9 cellular contexts compared by ENCODE assay signal in genomic region chr7:130814753-130815152, GRCh38.
DNase-seq lines count a peak whose midpoint lies in the region; ATAC-seq, FAIRE-seq and TF ChIP-seq lines count a peak whose summit lies in the region.
"Had no signal": no experiment of that assay in that cellular context is flagged by ENCODE, and none has a peak within 500 bp of the region (broad histone marks: within the 10 kb centered on the region; RNA-seq: fewer than 3 reads in every experiment).

No MANE protein-coding gene starts in this region.

- no peak overlapping the region for H2BK12ac ChIP-seq in H1 (ENCODE audit: low read depth, low read length)

- no peak overlapping the region for H2BK20ac ChIP-seq in H1 (ENCODE audit: low read length)

- H4K20me1 ChIP-seq in H1 (replicated peaks in 1 of 2; ENCODE audit: control insufficient read depth in 1 of 2, insufficient read depth in 2 of 2, low read length in 2 of 2) (no peaks in the 10 kb centered on the region), smooth muscle cell (ENCODE audit: low read depth) (no peaks in the 10 kb centered on the region)

- no peak overlapping the region for H2BK5ac ChIP-seq in H1 (ENCODE audit: low read depth, low read length)

- TF ChIP-seq CTCF in NB4 (IDR thresholded peaks at IDR 0.05; ENCODE audit: low read depth, low read length) (peak; percentile 47), H1 (IDR thresholded peaks at IDR 0.05; ENCODE audit: control extremely low read depth in 1 of 3, insufficient read depth in 1 of 3, low read depth in 1 of 3, low read length in 3 of 3) (peak in 2 of 3 experiments; percentile 23 to 54; a peak in 2 of 4 replicates), smooth muscle cell (IDR thresholded peaks at IDR 0.05; ENCODE audit: borderline replicate concordance, insufficient read depth, poor library complexity, severe bottlenecking) (peak; percentile 39)

- no peak overlapping the region for H2BK120ac ChIP-seq in H1 (replicated peaks; ENCODE audit: low read depth, low read length)

- H3K27me3 ChIP-seq in H1 (replicated peaks in 1 of 4; ENCODE audit: control insufficient read depth in 3 of 4, extremely low read depth in 1 of 4, insufficient read depth in 3 of 4, low read length in 3 of 4) = no peaks in the 10 kb centered on the region
- no peaks in the 10 kb centered on the region for H3K27me3 ChIP-seq in smooth muscle cell (ENCODE audit: low read depth)

- DNase-seq in SHP77 (lab: John Stamatoyannopoulos, UW) (peak; percentile 9 to 30), SHP77 treated with DMSO at 0.1 percent for 48 hours (lab: John Stamatoyannopoulos, UW) (no peak), NB4 (ENCODE audit: low read depth) (peak; percentile 46), H1 (ENCODE audit: low read depth in 1 of 2, low spot score in 2 of 2) (no peak), smooth muscle cell (lab: John Stamatoyannopoulos, UW; ENCODE audit: unreplicated experiment) (no peak), NCI-H510A treated with DMSO at 0.1 percent for 48 hours (lab: John Stamatoyannopoulos, UW) (no peak)
- DNase-seq: DMS153 had no signal

- no peak overlapping the region for H3K27ac ChIP-seq in H1 (ENCODE audit: low read depth, low read length)
- no peak overlapping the region for H3K27ac ChIP-seq in smooth muscle cell (ENCODE audit: low read depth)

- TF ChIP-seq POLR2A in NB4 (IDR thresholded peaks at IDR 0.05; ENCODE audit: extremely low read depth, insufficient read length) (no peak), H1 (IDR thresholded peaks at IDR 0.05; ENCODE audit: control extremely low read depth in 1 of 2, low read depth in 2 of 2, low read length in 2 of 2) (no peak)

- no peak overlapping the region for H2AFZ ChIP-seq in H1 (ENCODE audit: low read length)
- no peak overlapping the region for H2AFZ ChIP-seq in smooth muscle cell (ENCODE audit: low read depth)

- H3K4me1 ChIP-seq in H1 (replicated peaks in 1 of 4; ENCODE audit: control insufficient read depth in 3 of 4, insufficient read depth in 4 of 4, low read length in 3 of 4) (no peaks in the 10 kb centered on the region), smooth muscle cell (ENCODE audit: low read depth) (no peaks in the 10 kb centered on the region)

- H3F3A ChIP-seq in smooth muscle cell (ENCODE audit: low read depth) = no peaks in the 10 kb centered on the region

- peak in 1 of 2 experiments; percentile 43; a peak in 3 of 4 replicates for TF ChIP-seq RAD21 in H1 (IDR thresholded peaks at IDR 0.05 in 1 of 2, conservative IDR thresholded peaks at IDR 0.05 in 1 of 2; ENCODE audit: low read depth in 2 of 2, low read length in 2 of 2)

- H3K36me3 ChIP-seq in H1 (ENCODE audit: control insufficient read depth in 2 of 4, insufficient read depth in 4 of 4, low read length in 3 of 4) = no peaks in the 10 kb centered on the region
- no peaks in the 10 kb centered on the region for H3K36me3 ChIP-seq in smooth muscle cell (ENCODE audit: low read depth)

- no peak overlapping the region for H3K18ac ChIP-seq in H1 (ENCODE audit: extremely low read depth, low read length)

- H3K9me3 ChIP-seq in H1 (ENCODE audit: insufficient read depth in 2 of 2, low read depth in 1 of 2, low read length in 1 of 2) = no peaks in the 10 kb centered on the region
- H3K9me3 ChIP-seq in smooth muscle cell (replicated peaks; ENCODE audit: low read depth) = no peaks in the 10 kb centered on the region

- no peak for TF ChIP-seq EP300 in H1 (IDR thresholded peaks at IDR 0.05; ENCODE audit: borderline replicate concordance in 1 of 2, low read depth in 2 of 2, low read length in 2 of 2)

- H4K91ac ChIP-seq in H1 (replicated peaks; ENCODE audit: insufficient read length, low read length) = no peak overlapping the region

- H3K4ac ChIP-seq in H1 (replicated peaks; ENCODE audit: insufficient read length, low read depth, low read length) = no peak overlapping the region

- CTCF ChIA-PET in H1 (lab: Charles Lee; ENCODE audit: partially characterized antibody) = interaction anchor here (0.6 to 2.2 kb wide), 6 partner anchors 11 to 666 kb away, joined by 3 to 5 read pairs (median 4); no protein-coding TSS in a partner anchor

- no peak overlapping the region for H2BK15ac ChIP-seq in H1 (ENCODE audit: low read length)

- no peak overlapping the region for H3K23ac ChIP-seq in H1 (ENCODE audit: insufficient read length)

- no peaks in the 10 kb centered on the region for H3K23me2 ChIP-seq in H1 (ENCODE audit: low read depth, low read length)

- ATAC-seq in HG03439 (IDR thresholded peaks at IDR 0.05; ENCODE audit: unreplicated experiment) (no peak), HG03139 (IDR thresholded peaks at IDR 0.05; ENCODE audit: unreplicated experiment) (no peak)

- POLR2A ChIA-PET in H1 (lab: Charles Lee; ENCODE audit: partially characterized antibody) = no interaction called here

- H3K79me1 ChIP-seq in H1 (ENCODE audit: low read depth, low read length) = no peaks in the 10 kb centered on the region

- peak; percentile 70 for FAIRE-seq in H1 (lab: Jason Lieb, UNC)

- no peak overlapping the region for H2AK5ac ChIP-seq in H1 (ENCODE audit: low read depth, low read length)

- no peak overlapping the region for H3K4me3 ChIP-seq in NB4 (ENCODE audit: low read depth, low read length)
- H3K4me3 ChIP-seq in H1 (ENCODE audit: extremely low read depth in 1 of 4, insufficient read depth in 2 of 4, low read depth in 3 of 4, low read length in 4 of 4) = no peak overlapping the region
- H3K4me3 ChIP-seq in smooth muscle cell = no peak overlapping the region

- H3K9ac ChIP-seq in H1 (replicated peaks in 1 of 4; ENCODE audit: extremely low read depth in 1 of 4, low read depth in 3 of 4, low read length in 3 of 4) (no peak overlapping the region), smooth muscle cell (ENCODE audit: low read depth) (no peak overlapping the region)

- no peaks in the 10 kb centered on the region for H3K79me2 ChIP-seq in H1 (ENCODE audit: control insufficient read depth in 1 of 2, insufficient read depth in 2 of 2, low read length in 2 of 2)
- H3K79me2 ChIP-seq in smooth muscle cell (ENCODE audit: low read depth) = no peaks in the 10 kb centered on the region

- 28% methylated on average over 2 of the region's 2 CpGs; no CpG with 5 or more reads in 1 of the 2 experiments for WGBS in H1 (ENCODE audit: extremely low coverage in 1 of 2, insufficient coverage in 1 of 2, insufficient read length in 1 of 2, insufficient replicate concordance in 2 of 2, low coverage in 1 of 2, low lambda C conversion rate in 2 of 2, missing lambda C conversion rate in 1 of 2), 2 experiments
- 28% methylated on average over 2 of the region's 2 CpGs for WGBS in smooth muscle cell (ENCODE audit: low lambda C conversion rate)

- H3K4me2 ChIP-seq in H1 (ENCODE audit: insufficient read depth in 1 of 2, low read depth in 2 of 2, low read length in 2 of 2) = no peak overlapping the region
- no peak overlapping the region for H3K4me2 ChIP-seq in smooth muscle cell

- H4K5ac ChIP-seq in H1 (ENCODE audit: insufficient read length, low read depth, low read length) = no peak overlapping the region

- H3K56ac ChIP-seq in H1 (replicated peaks; ENCODE audit: insufficient read length, low read depth, low read length) = no peak overlapping the region

- no peak overlapping the region for H4K8ac ChIP-seq in H1 (ENCODE audit: extremely low read depth, insufficient read depth, low read length)

- no peak overlapping the region for H3K14ac ChIP-seq in H1 (ENCODE audit: insufficient read length)

TF ChIP-seq in H1, 55 proteins besides CTCF, POLR2A, EP300 and RAD21 (continues in another document):
- TF ChIP-seq JUND (IDR thresholded peaks at IDR 0.05; ENCODE audit: low read length) (no peak), FOSL1 (IDR thresholded peaks at IDR 0.05; ENCODE audit: insufficient read depth, low read depth, low read length) (no peak)

Comparison
In these comparisons a context has a peak if more than half of its experiments do, and no peak if none do; other contexts are left out.
1. DNase-seq: peak in SHP77 (2 of 2) and NB4 (single experiment); none in SHP77 treated with DMSO at 0.1 percent for 48 hours (single experiment), H1 (0 of 2), smooth muscle cell (single experiment) and NCI-H510A treated with DMSO at 0.1 percent for 48 hours (single experiment).
2. Peak in every context shown above with its lines, with median percentiles within 50 percentile points of each other: CTCF ChIP-seq.